27 cellular contexts compared by ENCODE assay signal in genomic region chr10:87956055-87956454, GRCh38.
"Had no signal": no experiment of that assay in that cellular context is flagged by ENCODE, and none has a peak within 500 bp of the region (broad histone marks: within the 10 kb centered on the region; RNA-seq: fewer than 3 reads in every experiment).

No MANE protein-coding gene starts in this region.

- H3K36me3 ChIP-seq: ovary, prostate gland had no signal

- H3K4me3 ChIP-seq: heart left ventricle, left ventricle myocardium inferior, mucosa of descending colon, ovary, prostate gland, stomach, suprapubic skin, tibial artery, upper lobe of right lung had no signal

- H3K27ac ChIP-seq: foreskin keratinocyte, heart left ventricle, left ventricle myocardium inferior, ovary, prostate gland, suprapubic skin, upper lobe of right lung had no signal

- H3K9me3 ChIP-seq: heart left ventricle, left ventricle myocardium inferior, mucosa of descending colon, ovary, prostate gland, stomach, suprapubic skin, tibial artery, upper lobe of right lung had no signal

- ATAC-seq: esophagus mucosa; foreskin keratinocyte; heart left ventricle; mucosa of descending colon; stimulated activated naive B cell treated with anti-CD40 and anti-IgM and Interleukin-4, amounts not matched to agents 10 μg/mL and 1 μg/mL and 100 μg/mL, for 72 hours; upper lobe of right lung had no signal

- DNase-seq: activated CD4-positive, alpha-beta T cell treated with anti-CD3 and anti-CD28 coated beads for 48 hours; activated CD4-positive, alpha-beta T cell treated with anti-CD3 and anti-CD28 coated beads, Interleukin-2, amount 50 U/mL, for 48 hours; activated CD8-positive, alpha-beta memory T cell treated with anti-CD3 and anti-CD28 coated beads for 24 hours; activated effector memory CD4-positive, alpha-beta T cell treated with anti-CD3 and anti-CD28 coated beads, Interleukin-2, amount 50 U/mL, for 16 hours; activated naive CD4-positive, alpha-beta T cell treated with anti-CD3 and anti-CD28 coated beads, Interleukin-2, amount 10 ng/mL, durations not matched to agents 7 days and 5 days; activated naive CD8-positive, alpha-beta T cell treated with anti-CD3 and anti-CD28 coated beads, Interleukin-2, amount 10 ng/mL, durations not matched to agents 7 days and 5 days; caudate nucleus; endodermal cell; foreskin keratinocyte; heart left ventricle; hypothalamus; immature natural killer cell; kidney glomerular epithelial cell; left ventricle myocardium inferior; mucosa of descending colon; ovary; retina; stimulated activated CD4-positive, alpha-beta T cell treated with anti-CD3 and anti-CD28 coated beads, Interleukin-15, amount 100 ng/mL, for 24 hours; stimulated activated CD4-positive, alpha-beta T cell treated with anti-CD3 and anti-CD28 coated beads, Interleukin-2, amount 100 ng/mL, for 24 hours; stimulated activated naive B cell treated with anti-CD40 and anti-IgM and Interleukin-4, amounts not matched to agents 10 μg/mL and 1 μg/mL and 100 μg/mL, for 72 hours; stomach; tibial artery; upper lobe of right lung had no signal

- FAIRE-seq: astrocyte had no signal

- H3K27me3 ChIP-seq: foreskin keratinocyte, heart left ventricle, ovary, stomach, suprapubic skin, tibial artery, upper lobe of right lung had no signal
